11 cellular contexts compared by ENCODE assay signal in genomic region chr15:80697316-80697715, GRCh38.
DNase-seq lines count a peak whose midpoint lies in the region; ATAC-seq and TF ChIP-seq lines count a peak whose summit lies in the region.
"Had no signal": no experiment of that assay in that cellular context is flagged by ENCODE, and none has a peak within 500 bp of the region (broad histone marks: within the 10 kb centered on the region; RNA-seq: fewer than 3 reads in every experiment).

No MANE protein-coding gene starts in this region.

- DNase-seq in AG10803 (ENCODE audit: low read depth) (no peak), NCI-H2107 treated with DMSO at 0.1 percent for 48 hours (lab: John Stamatoyannopoulos, UW; ENCODE audit: unreplicated experiment) (no peak), NCI-H446 (lab: John Stamatoyannopoulos, UW) (no peak), D341Med (ENCODE audit: low spot score) (no peak)
- no peak for DNase-seq in central memory CD8-positive, alpha-beta T cell (ENCODE audit: low spot score in 2 of 2)
- DNase-seq: amniotic stem cell, head of caudate nucleus, ovary had no signal

- peaks cover 11% of the 10 kb centered on the region for H3K4me1 ChIP-seq in HUES6 (ENCODE audit: control insufficient read depth, insufficient read depth, low read length)
- H3K4me1 ChIP-seq in muscle layer of duodenum (ENCODE audit: control insufficient read depth in 1 of 2, insufficient read depth in 2 of 2, low read length in 2 of 2): peaks cover 0 to 15% of the 10 kb centered on the region in 2 donors

- H3K36me3 Mint-ChIP-seq in central memory CD8-positive, alpha-beta T cell (ENCODE audit: insufficient read depth): peaks cover 5% of the 10 kb centered on the region

- no peaks in the 10 kb centered on the region for H3K9me3 Mint-ChIP-seq in central memory CD8-positive, alpha-beta T cell

- H3K27me3 ChIP-seq in HUES6 (ENCODE audit: control insufficient read depth, insufficient read depth, low read length): peaks cover 27% of the 10 kb centered on the region
- no peaks in the 10 kb centered on the region for H3K27me3 ChIP-seq in muscle layer of duodenum (ENCODE audit: low read depth, low read length)
- H3K27me3 ChIP-seq: ovary had no signal

- peak overlapping the region; percentile 90 for H3K4me3 Mint-ChIP-seq in central memory CD8-positive, alpha-beta T cell

- H3K36me3 ChIP-seq in HUES6 (ENCODE audit: control insufficient read depth, insufficient read depth, low read length) (no peaks in the 10 kb centered on the region), muscle layer of duodenum (ENCODE audit: control insufficient read depth in 1 of 2, insufficient read depth in 2 of 2, low read length in 2 of 2) (no peaks in the 10 kb centered on the region)
- H3K36me3 ChIP-seq: ovary had no signal

- peak overlapping the region; percentile 88 for H3K4me3 ChIP-seq in AG10803 (ENCODE audit: low read length)
- peak overlapping the region; percentile 80; the same call in 1 of the 2 replicates for H3K4me3 ChIP-seq in HUES6 (ENCODE audit: low read depth, low read length)
- peak overlapping the region; percentile 70 to 77 for H3K4me3 ChIP-seq in muscle layer of duodenum (ENCODE audit: low read depth in 1 of 2, low read length in 2 of 2)

- H3K27ac Mint-ChIP-seq in central memory CD8-positive, alpha-beta T cell (ENCODE audit: low read depth): no peak overlapping the region

- no peaks in the 10 kb centered on the region for H3K27me3 Mint-ChIP-seq in central memory CD8-positive, alpha-beta T cell

- H3K9me3 ChIP-seq in HUES6 (ENCODE audit: control insufficient read depth, insufficient read depth, low read depth, low read length): no peaks in the 10 kb centered on the region
- H3K9me3 ChIP-seq in muscle layer of duodenum (ENCODE audit: control insufficient read depth in 1 of 2, low read length in 2 of 2): no peaks in the 10 kb centered on the region
- H3K9me3 ChIP-seq: ovary had no signal

- ATAC-seq in central memory CD8-positive, alpha-beta T cell (replicated peaks; ENCODE audit: extremely low read depth, poor library complexity, severe bottlenecking): no peak
- ATAC-seq in HG03565 (IDR thresholded peaks at IDR 0.05; ENCODE audit: unreplicated experiment): no peak

- H3K27ac ChIP-seq in HUES6 (ENCODE audit: low read depth, low read length): no peak overlapping the region
- H3K27ac ChIP-seq in muscle layer of duodenum (ENCODE audit: low read length): peak overlapping the region; percentile 93
- H3K27ac ChIP-seq: ovary had no signal

- no peak for TF ChIP-seq CTCF in AG10803 (conservative IDR thresholded peaks at IDR 0.05; ENCODE audit: low read length)

- no peak overlapping the region for H3K9ac ChIP-seq in HUES6 (ENCODE audit: low read length)

- H3K4me1 Mint-ChIP-seq in central memory CD8-positive, alpha-beta T cell: peaks cover 49% of the 10 kb centered on the region
